In the genomic region with DNA sequence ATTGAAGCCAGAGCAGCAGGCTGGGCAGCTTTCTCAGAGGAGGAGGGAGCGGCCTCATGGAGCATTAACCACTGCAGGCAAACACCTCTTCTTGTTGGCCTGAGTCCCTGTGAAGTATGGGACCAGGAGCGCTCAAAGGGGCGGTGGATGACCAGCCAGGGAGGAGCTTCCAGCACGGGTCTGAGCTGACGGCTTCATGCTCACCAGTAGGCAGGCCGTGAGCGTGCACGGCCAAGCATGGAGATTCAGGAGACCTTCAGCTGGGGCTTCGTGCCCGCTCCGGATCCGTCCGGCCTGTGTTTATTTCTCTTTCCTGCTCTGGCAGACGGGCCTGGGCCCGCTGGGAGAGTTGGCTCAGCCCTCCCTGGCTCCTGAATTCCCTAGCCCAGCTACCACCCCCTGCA, we compare ENCODE assay signal across 11 cellular contexts.
DNase-seq lines count a peak whose midpoint lies in the region; ATAC-seq and TF ChIP-seq lines count a peak whose summit lies in the region.
"Had no signal": no experiment of that assay in that cellular context is flagged by ENCODE, and none has a peak within 500 bp of the region (broad histone marks: within the 10 kb centered on the region; RNA-seq: fewer than 3 reads in every experiment).

No MANE protein-coding gene starts in this region.

- H3K4me2 ChIP-seq in neural progenitor cell (no peak overlapping the region), MM.1S (ENCODE audit: low read depth, low read length) (no peak overlapping the region)

- H3K27ac ChIP-seq in left ventricle myocardium inferior (replicated peaks): no peak overlapping the region
- H3K27ac ChIP-seq in gastroesophageal sphincter: peak overlapping the region in 2 of 4 donors; percentile 50 to 51
- no peak overlapping the region for H3K27ac ChIP-seq in neural progenitor cell
- no peak overlapping the region for H3K27ac ChIP-seq in MM.1S (ENCODE audit: low read length)
- H3K27ac ChIP-seq: heart right ventricle had no signal

- no peak for TF ChIP-seq POLR2A in gastroesophageal sphincter (IDR thresholded peaks at IDR 0.05)

- H3K79me2 ChIP-seq in neural progenitor cell (ENCODE audit: low read depth) (no peaks in the 10 kb centered on the region), MM.1S (ENCODE audit: low read length) (no peaks in the 10 kb centered on the region)

- ATAC-seq in Right ventricle myocardium superior (ENCODE audit: poor library complexity) (peak; percentile 10), gastroesophageal sphincter (peak; percentile 60)

- peaks cover 10% of the 10 kb centered on the region for H3K27me3 Mint-ChIP-seq in neural progenitor cell (ENCODE audit: insufficient read depth, low read depth)

- H2AFZ ChIP-seq in neural progenitor cell (replicated peaks): peak overlapping the region; percentile 34
- H2AFZ ChIP-seq in MM.1S (ENCODE audit: low read length): no peak overlapping the region

- intact Hi-C loops in Right ventricle myocardium superior (cut with DNase I): no loop called here
- intact Hi-C loops in left ventricle myocardium inferior (cut with micrococcal nuclease): no loop called here

- no peak for DNase-seq in Right ventricle myocardium superior
- DNase-seq in left ventricle myocardium inferior: no peak
- DNase-seq in neural progenitor cell (ENCODE audit: low spot score): no peak
- no peak for DNase-seq in germinal center (ENCODE audit: low spot score)
- DNase-seq in HEK293T (ENCODE audit: extremely low spot score): no peak
- DNase-seq in NCI-H345 (lab: John Stamatoyannopoulos, UW): no peak
- DNase-seq in MM.1S: no peak
- DNase-seq: activated T-cell treated with anti-CD3 and anti-CD28 coated beads, Interleukin-2, amount 50 U/mL, for 1 hour; heart right ventricle had no signal

- H3K4me3 ChIP-seq in left ventricle myocardium inferior: no peak overlapping the region
- no peak overlapping the region for H3K4me3 ChIP-seq in gastroesophageal sphincter
- H3K4me3 ChIP-seq in neural progenitor cell: no peak overlapping the region
- no peak overlapping the region for H3K4me3 ChIP-seq in MM.1S (ENCODE audit: low read length)
- H3K4me3 ChIP-seq: heart right ventricle had no signal

- WGBS in gastroesophageal sphincter (ENCODE audit: low coverage in 1 of 2), 2 donors: 11 to 55% methylated on average over 5 to 10 of the region's 15 CpGs

- H3K4me1 ChIP-seq in left ventricle myocardium inferior (no peaks in the 10 kb centered on the region), gastroesophageal sphincter (peaks cover 0 to 28% (median 14%) of the 10 kb centered on the region in 3 donors), neural progenitor cell (no peaks in the 10 kb centered on the region), MM.1S (ENCODE audit: low read length) (no peaks in the 10 kb centered on the region)
- H3K4me1 ChIP-seq: Caco-2 had no signal

- CTCF ChIA-PET in HEK293T (lab: Yijun Ruan, JAX): no interaction called here

- no peaks in the 10 kb centered on the region for H4K20me1 ChIP-seq in neural progenitor cell (ENCODE audit: low read depth)
- H4K20me1 ChIP-seq in MM.1S (ENCODE audit: insufficient read depth, low read length): no peaks in the 10 kb centered on the region

- H3K36me3 Mint-ChIP-seq in neural progenitor cell: no peaks in the 10 kb centered on the region

- H3K9me2 ChIP-seq in MM.1S (replicated peaks; ENCODE audit: insufficient read depth, low read length): no peaks in the 10 kb centered on the region

- POLR2A ChIA-PET in HEK293T (lab: Yijun Ruan, JAX): no interaction called here

- H3K27me3 ChIP-seq in left ventricle myocardium inferior (ENCODE audit: low read depth): peaks cover 12% of the 10 kb centered on the region
- H3K27me3 ChIP-seq in gastroesophageal sphincter: no peaks in the 10 kb centered on the region
- H3K27me3 ChIP-seq in neural progenitor cell: peaks cover 4% of the 10 kb centered on the region
- H3K27me3 ChIP-seq in MM.1S (replicated peaks; ENCODE audit: insufficient read depth, low read length): no peaks in the 10 kb centered on the region

- H3K27ac Mint-ChIP-seq in neural progenitor cell: no peak overlapping the region

- H3K36me3 ChIP-seq in left ventricle myocardium inferior (no peaks in the 10 kb centered on the region), gastroesophageal sphincter (no peaks in the 10 kb centered on the region), neural progenitor cell (no peaks in the 10 kb centered on the region), MM.1S (replicated peaks; ENCODE audit: insufficient read depth, low read length) (no peaks in the 10 kb centered on the region)
- H3K36me3 ChIP-seq: heart right ventricle had no signal

- H3K9ac ChIP-seq in neural progenitor cell (no peak overlapping the region), MM.1S (ENCODE audit: low read length) (no peak overlapping the region)

- TF ChIP-seq CTCF in left ventricle myocardium inferior (IDR thresholded peaks at IDR 0.05; ENCODE audit: borderline replicate concordance) (no peak), gastroesophageal sphincter (IDR thresholded peaks at IDR 0.05) (no peak), neural progenitor cell (IDR thresholded peaks at IDR 0.05) (no peak), MM.1S (IDR thresholded peaks at IDR 0.05; ENCODE audit: low read length) (no peak)

- H3K4me3 Mint-ChIP-seq in neural progenitor cell: no peak overlapping the region

- no peaks in the 10 kb centered on the region for H3K9me3 ChIP-seq in left ventricle myocardium inferior (replicated peaks)
- no peaks in the 10 kb centered on the region for H3K9me3 ChIP-seq in gastroesophageal sphincter
- no peaks in the 10 kb centered on the region for H3K9me3 ChIP-seq in neural progenitor cell (ENCODE audit: low read depth)
- H3K9me3 ChIP-seq in MM.1S (replicated peaks; ENCODE audit: insufficient read depth, low read length): no peaks in the 10 kb centered on the region
- H3K9me3 ChIP-seq: Caco-2, heart right ventricle had no signal

- TF ChIP-seq EP300 in gastroesophageal sphincter (IDR thresholded peaks at IDR 0.05): no peak

- H3K4me1 Mint-ChIP-seq in neural progenitor cell: peaks cover 12% of the 10 kb centered on the region

- H3F3A ChIP-seq in neural progenitor cell (ENCODE audit: low read depth) (no peaks in the 10 kb centered on the region), MM.1S (ENCODE audit: insufficient read depth, low read length) (no peaks in the 10 kb centered on the region)

- no peaks in the 10 kb centered on the region for H3K9me3 Mint-ChIP-seq in neural progenitor cell

TF ChIP-seq in HEK293T, 16 proteins besides CTCF, POLR2A, EP300 and RAD21:
- TF ChIP-seq ARNT (IDR thresholded peaks at IDR 0.05) (no peak), NFRKB (IDR thresholded peaks at IDR 0.05) (no peak), FOXM1 (IDR thresholded peaks at IDR 0.05; ENCODE audit: borderline replicate concordance) (no peak), BHLHE40 (IDR thresholded peaks at IDR 0.05; ENCODE audit: borderline replicate concordance) (no peak), LEF1 (IDR thresholded peaks at IDR 0.05; ENCODE audit: borderline replicate concordance) (no peak), SUZ12 (IDR thresholded peaks at IDR 0.05) (no peak), SP1 (IDR thresholded peaks at IDR 0.05) (no peak), CTBP1 (IDR thresholded peaks at IDR 0.05; ENCODE audit: borderline replicate concordance) (no peak), FOXK2 (IDR thresholded peaks at IDR 0.05) (no peak), L3MBTL2 (conservative IDR thresholded peaks at IDR 0.05) (no peak), TARDBP (IDR thresholded peaks at IDR 0.05) (no peak), ZNF384 (IDR thresholded peaks at IDR 0.05) (no peak), FOXA1 (IDR thresholded peaks at IDR 0.05) (no peak), ELF4 (IDR thresholded peaks at IDR 0.05) (no peak), HDGF (IDR thresholded peaks at IDR 0.05; ENCODE audit: borderline replicate concordance) (no peak)
- TF ChIP-seq, protein P1, sequence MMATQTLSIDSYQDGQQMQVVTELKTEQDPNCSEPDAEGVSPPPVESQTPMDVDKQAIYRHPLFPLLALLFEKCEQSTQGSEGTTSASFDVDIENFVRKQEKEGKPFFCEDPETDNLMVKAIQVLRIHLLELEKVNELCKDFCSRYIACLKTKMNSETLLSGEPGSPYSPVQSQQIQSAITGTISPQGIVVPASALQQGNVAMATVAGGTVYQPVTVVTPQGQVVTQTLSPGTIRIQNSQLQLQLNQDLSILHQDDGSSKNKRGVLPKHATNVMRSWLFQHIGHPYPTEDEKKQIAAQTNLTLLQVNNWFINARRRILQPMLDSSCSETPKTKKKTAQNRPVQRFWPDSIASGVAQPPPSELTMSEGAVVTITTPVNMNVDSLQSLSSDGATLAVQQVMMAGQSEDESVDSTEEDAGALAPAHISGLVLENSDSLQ (IDR thresholded peaks at IDR 0.05): no peak
